8 cellular contexts compared by ENCODE assay signal in genomic region chr13:98454389-98454881, GRCh38.
DNase-seq lines count a peak whose midpoint lies in the region; ATAC-seq and TF ChIP-seq lines count a peak whose summit lies in the region.

No MANE protein-coding gene starts in this region.

- no peaks in the 10 kb centered on the region for H3K9me3 ChIP-seq in skeletal muscle tissue (ENCODE audit: control insufficient read depth in 3 of 3, low read length in 3 of 3)

- intact Hi-C loops in Right ventricle myocardium superior (cut with DNase I), result loop anchor here (5.0 kb wide), 1 partner anchor 123 kb away; the partner anchor contains the start of gene STK24
- intact Hi-C loops in posterior vena cava (cut with DNase I), result no loop called here

- peak overlapping the region in 1 of 3 donors; percentile 25 for H3K9ac ChIP-seq in skeletal muscle tissue (ENCODE audit: low read depth in 1 of 3, low read length in 3 of 3)

- H3K4me1 ChIP-seq in skeletal muscle tissue (ENCODE audit: control insufficient read depth in 3 of 3, insufficient read depth in 3 of 3, low read length in 3 of 3), result peaks cover 23 to 31% (median 30%) of the 10 kb centered on the region in 3 donors

- TF ChIP-seq CTCF in HFF-Myc (IDR thresholded peaks at IDR 0.05; ENCODE audit: low read depth, low read length, missing control alignments) (no peak), VCaP (conservative IDR thresholded peaks at IDR 0.05) (no peak)

- H3K27me3 ChIP-seq in skeletal muscle tissue (ENCODE audit: control insufficient read depth in 3 of 3, insufficient read depth in 3 of 3, low read length in 3 of 3) (no peaks in the 10 kb centered on the region), H7 (ENCODE audit: control insufficient read depth, insufficient read depth, low read length) (no peaks in the 10 kb centered on the region)

- ATAC-seq in Right ventricle myocardium superior (ENCODE audit: poor library complexity) (peak; percentile 79), HG02642 (IDR thresholded peaks at IDR 0.05; ENCODE audit: poor library complexity, unreplicated experiment) (no peak)

- H3K36me3 ChIP-seq in skeletal muscle tissue (ENCODE audit: control insufficient read depth in 3 of 3, insufficient read depth in 3 of 3, low read length in 3 of 3) (peaks cover 17 to 34% (median 24%) of the 10 kb centered on the region in 3 donors), H7 (replicated peaks; ENCODE audit: control insufficient read depth, insufficient read depth, low read length) (peaks cover 10% of the 10 kb centered on the region)

- H3K4me3 ChIP-seq in HFF-Myc (replicated peaks; ENCODE audit: low read depth, low read length), result no peak overlapping the region
- H3K4me3 ChIP-seq in skeletal muscle tissue (ENCODE audit: low read length in 3 of 3), result no peak overlapping the region
- no peak overlapping the region for H3K4me3 ChIP-seq in H7 (ENCODE audit: insufficient read depth, low read depth, low read length)

- H3K27ac ChIP-seq in VCaP (peak overlapping the region; percentile 55), skeletal muscle tissue (ENCODE audit: low read depth, low read length) (peak overlapping the region; percentile 54)

- DNase-seq in HFF-Myc (ENCODE audit: extremely low read depth, low read depth) (peak; percentile 62), Right ventricle myocardium superior (no peak), NCI-H146 (lab: John Stamatoyannopoulos, UW) (no peak), H7 (no peak), posterior vena cava (ENCODE audit: low spot score) (no peak)
